In the genomic region with DNA sequence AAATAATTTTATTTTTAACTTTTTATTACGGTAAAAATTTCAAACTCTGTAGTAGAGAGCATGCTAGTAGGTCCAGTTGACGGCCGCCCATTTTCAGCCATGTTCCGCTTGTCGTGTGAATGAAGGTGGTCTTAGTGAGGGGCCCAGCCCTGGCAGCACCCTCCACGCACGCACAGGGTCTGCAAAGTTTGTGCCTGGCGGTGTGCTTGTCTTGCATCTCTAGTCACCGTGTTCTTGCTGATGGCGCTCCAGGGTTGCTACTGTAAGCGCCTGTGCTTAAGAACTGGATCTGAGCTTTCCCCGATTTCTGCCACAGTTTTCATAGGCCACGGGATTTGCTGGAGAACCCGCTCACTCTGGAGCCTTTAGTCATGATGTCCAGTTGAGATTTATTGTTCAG, we compare ENCODE assay signal across 23 cellular contexts. TPM values are rescaled to one million over a fixed set of nuclear protein-coding genes. Genes with fewer than 3 reads are reported as not detected.
"Had no signal": no experiment of that assay in that cellular context is flagged by ENCODE, and none has a peak within 500 bp of the region (broad histone marks: within the 10 kb centered on the region; RNA-seq: fewer than 3 reads in every experiment).

No MANE protein-coding gene starts in this region.

- DNase-seq: activated CD4-positive, alpha-beta T cell treated with anti-CD3 and anti-CD28 coated beads for 4 hours; activated CD4-positive, alpha-beta T cell treated with anti-CD3 and anti-CD28 coated beads, Interleukin-2, amount 50 U/mL, for 4 hours; activated naive CD4-positive, alpha-beta T cell; activated T-cell treated with anti-CD3 and anti-CD28 coated beads, Interleukin-2, amount 50 U/mL, for 48 hours; effector CD8-positive, alpha-beta T cell; left ventricle myocardium inferior; mammary epithelial cell; midbrain; naive thymus-derived CD4-positive, alpha-beta T cell; nucleus accumbens; pancreas; psoas muscle; stimulated activated CD4-positive, alpha-beta T cell treated with anti-CD3 and anti-CD28 coated beads, Interleukin-12 subunit alpha, Interleukin-12 subunit beta, amount 100 ng/mL, for 4 hours; stimulated activated CD4-positive, alpha-beta T cell treated with anti-CD3 and anti-CD28 coated beads, Interleukin-4, amount 100 ng/mL, for 1 hour; stimulated activated naive CD8-positive, alpha-beta T cell treated with anti-CD3 and anti-CD28 coated beads, Interleukin-15, Interleukin-2, amounts not matched to agents 100 U/mL and 50 U/mL, for 24 hours; T-helper 9 cell; trophoblast cell had no signal

- H3K4me1 ChIP-seq: breast epithelium, pancreas, vagina had no signal

- H3K27me3 Mint-ChIP-seq: naive thymus-derived CD4-positive, alpha-beta T cell had no signal

- H3K27me3 ChIP-seq: breast epithelium, pancreas, vagina had no signal

- ATAC-seq: activated naive CD4-positive, alpha-beta T cell treated with anti-CD3 and anti-CD28 coated beads, Interleukin-2, amount 50 U/mL, for 72 hours; naive thymus-derived CD4-positive, alpha-beta T cell; pancreas; psoas muscle; stimulated activated naive CD8-positive, alpha-beta T cell treated with anti-CD3 and anti-CD28 coated beads, Interleukin-15, Interleukin-2, amounts not matched to agents 100 U/mL and 50 U/mL, for 24 hours had no signal

- H3K4me3 ChIP-seq: breast epithelium, left ventricle myocardium inferior, pancreas, psoas muscle, thoracic aorta, vagina had no signal

- H3K36me3 ChIP-seq: breast epithelium, left ventricle myocardium inferior, pancreas, thoracic aorta, vagina had no signal

- H3K9me3 Mint-ChIP-seq: central memory CD8-positive, alpha-beta T cell had no signal

- H3K9me3 ChIP-seq: breast epithelium, left ventricle myocardium inferior, pancreas, psoas muscle, thoracic aorta, vagina had no signal

- H3K27ac ChIP-seq: breast epithelium, left ventricle myocardium inferior, pancreas, psoas muscle, thoracic aorta, vagina, VCaP had no signal

- H3K4me3 Mint-ChIP-seq: central memory CD8-positive, alpha-beta T cell; naive thymus-derived CD4-positive, alpha-beta T cell had no signal

- H3K27ac Mint-ChIP-seq: activated naive CD4-positive, alpha-beta T cell treated with anti-CD3 and anti-CD28 coated beads, Interleukin-2, amount 50 U/mL, for 72 hours; naive thymus-derived CD4-positive, alpha-beta T cell had no signal

- H3K4me1 Mint-ChIP-seq: central memory CD8-positive, alpha-beta T cell had no signal

- H3K36me3 Mint-ChIP-seq: activated naive CD4-positive, alpha-beta T cell treated with anti-CD3 and anti-CD28 coated beads, Interleukin-2, amount 50 U/mL, for 72 hours had no signal

RNA-seq across cellular contexts. Expression of a gene that starts 28.9 kb away (rescaled TPM):
- polyA plus RNA-seq: mammary epithelial cell had no signal
